1 cellular context compared by ENCODE assay signal in genomic region chr3:192816274-192816853, GRCh38.
TF ChIP-seq lines count a peak whose summit lies in the region.

No MANE protein-coding gene starts in this region.

TF ChIP-seq in liver, 16 proteins besides CTCF, POLR2A, EP300 and RAD21 (continued from another document):
- TF ChIP-seq FOXA2 (IDR thresholded peaks at IDR 0.05) (no peak), NR2F2 (IDR thresholded peaks at IDR 0.05) (no peak)
